ENCODE assay signal across 8 cellular contexts in genomic region chr4:36325499-36325898, GRCh38. TPM values are rescaled to one million over a fixed set of nuclear protein-coding genes. Genes with fewer than 3 reads are reported as not detected.
DNase-seq lines count a peak whose midpoint lies in the region; ATAC-seq and TF ChIP-seq lines count a peak whose summit lies in the region.

No MANE protein-coding gene starts in this region.

- H3K36me3 Mint-ChIP-seq in activated naive CD4-positive, alpha-beta T cell treated with anti-CD3 and anti-CD28 coated beads, Interleukin-2, amount 10 ng/mL, durations not matched to agents 7 days and 5 days, result peaks cover 5% of the 10 kb centered on the region

- H3K27me3 ChIP-seq in upper lobe of right lung, result no peaks in the 10 kb centered on the region
- no peaks in the 10 kb centered on the region for H3K27me3 ChIP-seq in effector memory CD4-positive, alpha-beta T cell (replicated peaks; ENCODE audit: control insufficient read depth, insufficient read depth, low read length, poor library complexity, severe bottlenecking)

- TF ChIP-seq CTCF in upper lobe of right lung (IDR thresholded peaks at IDR 0.05), result no peak

- H3K27me3 Mint-ChIP-seq in activated naive CD4-positive, alpha-beta T cell treated with anti-CD3 and anti-CD28 coated beads, Interleukin-2, amount 10 ng/mL, durations not matched to agents 7 days and 5 days, result no peaks in the 10 kb centered on the region

- peak; percentile 32 for DNase-seq in activated naive CD4-positive, alpha-beta T cell treated with anti-CD3 and anti-CD28 coated beads, Interleukin-2, amount 10 ng/mL, durations not matched to agents 7 days and 5 days
- no peak for DNase-seq in activated naive CD4-positive, alpha-beta T cell (lab: John Stamatoyannopoulos, UW)
- DNase-seq in OCI-M1 (lab: John Stamatoyannopoulos, UW) (peak; percentile 58), upper lobe of right lung (no peak), OCI-M2 (lab: John Stamatoyannopoulos, UW; ENCODE audit: unreplicated experiment) (no peak), NCI-H2029 (lab: John Stamatoyannopoulos, UW) (no peak)
- DNase-seq in effector memory CD4-positive, alpha-beta T cell, result no peak

- peak; percentile 74 for ATAC-seq in HG02884 (IDR thresholded peaks at IDR 0.05; ENCODE audit: unreplicated experiment)
- peak; percentile 61 for ATAC-seq in upper lobe of right lung

- CTCF ChIA-PET in activated naive CD4-positive, alpha-beta T cell treated with anti-CD3 and anti-CD28 coated beads, Interleukin-2, amount 10 ng/mL, durations not matched to agents 7 days and 5 days (lab: Charles Lee), result interaction anchor here (1.0 to 1.6 kb wide), 6 partner anchors 24 to 74 kb away, joined by 3 to 6 read pairs (median 4); no protein-coding TSS in a partner anchor

- H3K4me3 Mint-ChIP-seq in activated naive CD4-positive, alpha-beta T cell treated with anti-CD3 and anti-CD28 coated beads, Interleukin-2, amount 10 ng/mL, durations not matched to agents 7 days and 5 days, result no peak overlapping the region

- peak overlapping the region; percentile 40 for H3K27ac Mint-ChIP-seq in activated naive CD4-positive, alpha-beta T cell treated with anti-CD3 and anti-CD28 coated beads, Interleukin-2, amount 10 ng/mL, durations not matched to agents 7 days and 5 days

- intact Hi-C loops in upper lobe of right lung (cut with DNase I), result no loop called here

- H3K9me3 ChIP-seq in upper lobe of right lung, result no peaks in the 10 kb centered on the region
- no peaks in the 10 kb centered on the region for H3K9me3 ChIP-seq in effector memory CD4-positive, alpha-beta T cell (ENCODE audit: control insufficient read depth, low read length)

- H3K9me3 Mint-ChIP-seq in activated naive CD4-positive, alpha-beta T cell treated with anti-CD3 and anti-CD28 coated beads, Interleukin-2, amount 10 ng/mL, durations not matched to agents 7 days and 5 days, result no peaks in the 10 kb centered on the region

- H3K27ac ChIP-seq in upper lobe of right lung, result no peak overlapping the region
- no peak overlapping the region for H3K27ac ChIP-seq in effector memory CD4-positive, alpha-beta T cell (ENCODE audit: insufficient read depth, low read length, poor library complexity, severe bottlenecking)

- H3K36me3 ChIP-seq in upper lobe of right lung, result no peaks in the 10 kb centered on the region
- H3K36me3 ChIP-seq in effector memory CD4-positive, alpha-beta T cell (ENCODE audit: control insufficient read depth, insufficient read depth, low read length), result no peaks in the 10 kb centered on the region

- peaks cover 59% of the 10 kb centered on the region for H3K4me1 Mint-ChIP-seq in activated naive CD4-positive, alpha-beta T cell treated with anti-CD3 and anti-CD28 coated beads, Interleukin-2, amount 10 ng/mL, durations not matched to agents 7 days and 5 days

- H3K4me3 ChIP-seq in upper lobe of right lung, result no peak overlapping the region
- H3K4me3 ChIP-seq in effector memory CD4-positive, alpha-beta T cell (ENCODE audit: insufficient read depth, low read depth, low read length, poor library complexity, severe bottlenecking), result no peak overlapping the region

- H3K4me1 ChIP-seq in upper lobe of right lung, result peaks cover 3% of the 10 kb centered on the region
- peaks cover 30% of the 10 kb centered on the region for H3K4me1 ChIP-seq in effector memory CD4-positive, alpha-beta T cell (ENCODE audit: control insufficient read depth, insufficient read depth, low read length, poor library complexity, severe bottlenecking)

RNA-seq across cellular contexts. Expression of gene DTHD1, which starts 44.1 kb away (rescaled TPM):
- total RNA-seq in upper lobe of right lung, result 0.55 TPM

Comparison
In these comparisons a context has a peak if more than half of its experiments do, and no peak if none do; other contexts are left out.
1. DNase-seq: peak in activated naive CD4-positive, alpha-beta T cell treated with anti-CD3 and anti-CD28 coated beads, Interleukin-2, amount 10 ng/mL, durations not matched to agents 7 days and 5 days (single experiment) and OCI-M1 (single experiment); none in activated naive CD4-positive, alpha-beta T cell (0 of 4), upper lobe of right lung (single experiment), effector memory CD4-positive, alpha-beta T cell (0 of 3), OCI-M2 (single experiment) and NCI-H2029 (single experiment).